Comparison of ENCODE assay signal across 16 cellular contexts in genomic region chr2:241813080-241813805, GRCh38. TPM values are rescaled to one million over a fixed set of nuclear protein-coding genes. Genes with fewer than 3 reads are reported as not detected.
DNase-seq lines count a peak whose midpoint lies in the region; ATAC-seq, FAIRE-seq and TF ChIP-seq lines count a peak whose summit lies in the region.
"Had no signal": no experiment of that assay in that cellular context is flagged by ENCODE, and none has a peak within 500 bp of the region (broad histone marks: within the 10 kb centered on the region; RNA-seq: fewer than 3 reads in every experiment).

No MANE protein-coding gene starts in this region.

- no peak for TF ChIP-seq RAD21 in K562 (CRISPR knock-in tag; conservative IDR thresholded peaks at IDR 0.05 in 1 of 2, IDR thresholded peaks at IDR 0.05 in 1 of 2)

- no peaks in the 10 kb centered on the region for H3K79me2 ChIP-seq in K562 (ENCODE audit: control insufficient read depth, insufficient read depth, low read length)

- H3K36me3 ChIP-seq in left ventricle myocardium inferior (no peaks in the 10 kb centered on the region), K562 (ENCODE audit: control insufficient read depth, insufficient read depth, low read length) (no peaks in the 10 kb centered on the region)

- no peaks in the 10 kb centered on the region for H4K20me1 ChIP-seq in K562 (replicated peaks; ENCODE audit: control insufficient read depth, insufficient read depth, low read length)

- peaks cover 34% of the 10 kb centered on the region for H3K4me1 ChIP-seq in left ventricle myocardium inferior
- H3K4me1 ChIP-seq in K562 (replicated peaks in 1 of 2; ENCODE audit: control insufficient read depth in 2 of 2, insufficient read depth in 2 of 2, low read length in 2 of 2): peaks cover 1 to 75% of the 10 kb centered on the region in 2 experiments
- no peaks in the 10 kb centered on the region for H3K4me1 ChIP-seq in foreskin keratinocyte

- no peak for ATAC-seq in Right ventricle myocardium superior (ENCODE audit: poor library complexity)
- ATAC-seq in K562: no peak
- no peak for ATAC-seq in memory B cell (ENCODE audit: low read depth)
- no peak for ATAC-seq in foreskin keratinocyte

- no peaks in the 10 kb centered on the region for H3K27me3 ChIP-seq in left ventricle myocardium inferior (ENCODE audit: low read depth)
- no peaks in the 10 kb centered on the region for H3K27me3 ChIP-seq in K562 (ENCODE audit: control insufficient read depth in 2 of 2, insufficient read depth in 2 of 2, low read length in 2 of 2)
- H3K27me3 ChIP-seq in foreskin keratinocyte: peaks cover 6% of the 10 kb centered on the region

- POLR2A ChIA-PET in K562 (lab: Yijun Ruan, JAX): no interaction called here

- H3K27ac ChIP-seq in left ventricle myocardium inferior (replicated peaks) (no peak overlapping the region), K562 (ENCODE audit: extremely low read depth, low read depth, low read length) (no peak overlapping the region), foreskin keratinocyte (no peak overlapping the region)

- intact Hi-C loops in Right ventricle myocardium superior (cut with DNase I) (no loop called here), left ventricle myocardium inferior (cut with micrococcal nuclease) (no loop called here), K562 (cut with micrococcal nuclease) (no loop called here)

- peaks cover 11% of the 10 kb centered on the region for H3K27me3 Mint-ChIP-seq in memory B cell

- CTCF ChIA-PET in K562 (lab: Yijun Ruan, JAX; ENCODE audit: low intra/inter-chr PET ratio): no interaction called here

- TF ChIP-seq EP300 in K562 (IDR thresholded peaks at IDR 0.05; ENCODE audit: low read length): no peak

- no peak for TF ChIP-seq CTCF in left ventricle myocardium inferior (IDR thresholded peaks at IDR 0.05; ENCODE audit: borderline replicate concordance)
- TF ChIP-seq CTCF in K562 (IDR thresholded peaks at IDR 0.05 in 2 of 3, conservative IDR thresholded peaks at IDR 0.05 in 1 of 3; ENCODE audit: insufficient read depth in 2 of 3, low read depth in 1 of 3, low read length in 3 of 3): no peak
- no peak for TF ChIP-seq CTCF in foreskin keratinocyte (conservative IDR thresholded peaks at IDR 0.05)

- H3K9ac ChIP-seq in K562 (ENCODE audit: insufficient read depth in 1 of 2, low read depth in 2 of 2, low read length in 2 of 2): 0 out of 4 replicates have a peak overlapping the region, but pooled peaks of 1 of the 2 experiments have one; percentile 20

- WGBS in K562 (ENCODE audit: insufficient coverage, low coverage, missing lambda C conversion rate): 84% methylated on average over 6 of the region's 35 CpGs

- peaks cover 6% of the 10 kb centered on the region for H3K4me1 Mint-ChIP-seq in memory B cell

- BruUV-seq in K562 (replicated peaks; lab: Mats Ljungman, UMichigan): no TSS peak

- no peak overlapping the region for H3K4me3 Mint-ChIP-seq in memory B cell
- H3K4me3 Mint-ChIP-seq: activated T-cell treated with anti-CD3 and anti-CD28 coated beads, Interleukin-2, amount 50 U/mL, for 72 hours; T-helper 1 cell treated with Interleukin-12 subunit alpha and Interleukin-12 subunit beta and Interleukin-4 antibody, amounts not matched to agents 30 μg/mL and 1 μg/mL, for 36 hours had no signal

- H3K27ac Mint-ChIP-seq in memory B cell: peak overlapping the region; percentile 78
- H3K27ac Mint-ChIP-seq: activated T-cell treated with anti-CD3 and anti-CD28 coated beads, Interleukin-2, amount 50 U/mL, for 72 hours; T-helper 1 cell treated with Interleukin-12 subunit alpha and Interleukin-12 subunit beta and Interleukin-4 antibody, amounts not matched to agents 30 μg/mL and 1 μg/mL, for 36 hours had no signal

- DNase-seq in Right ventricle myocardium superior: peak; percentile 39
- DNase-seq in left ventricle myocardium inferior: no peak
- DNase-seq in K562 (ENCODE audit: extremely low read depth in 1 of 4, low spot score in 3 of 4): no peak
- DNase-seq in memory B cell (ENCODE audit: low spot score in 2 of 2): no peak
- no peak for DNase-seq in foreskin keratinocyte
- no peak for DNase-seq in germinal center (ENCODE audit: low spot score)
- no peak for DNase-seq in HT-29 (ENCODE audit: low spot score)
- DNase-seq in NCI-H1436 treated with DMSO at 0.1 percent for 48 hours (lab: John Stamatoyannopoulos, UW): no peak
- DNase-seq: activated T-cell treated with anti-CD3 and anti-CD28 coated beads, Interleukin-2, amount 50 U/mL, for 72 hours; dermis blood vessel endothelial cell; IMR-90; NCI-H510A; OCI-M1 had no signal

- no peaks in the 10 kb centered on the region for H3K9me1 ChIP-seq in K562 (ENCODE audit: control insufficient read depth, insufficient read depth, low read length)

- in situ Hi-C loops in K562 (cut with MboI): no loop called here

- no peak for FAIRE-seq in K562 (lab: Jason Lieb, UNC)

- H3K9me3 ChIP-seq in left ventricle myocardium inferior (replicated peaks): no peaks in the 10 kb centered on the region
- H3K9me3 ChIP-seq in K562 (replicated peaks; ENCODE audit: control insufficient read depth, insufficient read depth, low read depth, low read length): no peaks in the 10 kb centered on the region

- H3K4me3 ChIP-seq in left ventricle myocardium inferior (no peak overlapping the region), K562 (no peak overlapping the region)
- H3K4me3 ChIP-seq: smooth muscle cell had no signal

- no peak for TF ChIP-seq POLR2A in K562 (conservative IDR thresholded peaks at IDR 0.05)

- no peaks in the 10 kb centered on the region for H3K9me3 Mint-ChIP-seq in memory B cell
- H3K9me3 Mint-ChIP-seq: activated T-cell treated with anti-CD3 and anti-CD28 coated beads, Interleukin-2, amount 50 U/mL, for 72 hours; T-helper 1 cell treated with Interleukin-12 subunit alpha and Interleukin-12 subunit beta and Interleukin-4 antibody, amounts not matched to agents 30 μg/mL and 1 μg/mL, for 36 hours had no signal

- H3K36me3 Mint-ChIP-seq in memory B cell: no peaks in the 10 kb centered on the region

- no peak overlapping the region for H3K4me2 ChIP-seq in K562 (ENCODE audit: insufficient read depth, low read length)
- H3K4me2 ChIP-seq: smooth muscle cell had no signal

- no peak overlapping the region for H2AFZ ChIP-seq in K562 (ENCODE audit: low read depth, low read length)

RNA-seq across cellular contexts. Expression of gene NEU4, which starts 4.2 kb away (rescaled TPM):
- total RNA-seq in Right ventricle myocardium superior (not detected), left ventricle myocardium inferior (not detected), K562 (2014; rRNA removed) (not detected in 2 replicates), K562 (2014; rRNA removed; fragmentation: Illumina TruSeq; extraction: Trizol) (not detected in 2 replicates), K562 (2015; rRNA removed; fragmentation: Illumina TruSeq; extraction: Trizol) (not detected in 2 replicates), K562 (2021) (0.38 and 0.40 TPM in 2 replicates), foreskin keratinocyte (not detected in 2 replicates)
- 1.3 TPM in 1 of 2 replicates, not detected in the other for total RNA-seq in K562 (2011; cell fraction: chromatin; rRNA removed; ENCODE audit: low replicate concordance)
- total RNA-seq in K562 (2011; cell fraction: nucleolus; rRNA removed): 0.50 and 0.66 TPM in 2 replicates
- 0.29 and 1.1 TPM in 2 replicates for total RNA-seq in K562 (2011; cell fraction: nucleoplasm; rRNA removed)
- polyA plus RNA-seq in K562 (2011; rRNA removed) (0.12 TPM in 1 of 2 replicates, not detected in the other), K562 (2014; fragmentation: Illumina TruSeq; extraction: Trizol) (not detected in 2 replicates), K562 (2014; fragmentation: Nextera tagmentation; extraction: Ambion mirVana) (not detected), K562 (2014; rRNA removed) (0.01 TPM in 1 of 2 replicates, not detected in the other), foreskin keratinocyte (not detected in 2 replicates)
- 0.12 and 0.21 TPM in 2 replicates for polyA plus RNA-seq in K562 (2011; cell fraction: cytosol; rRNA removed)
- polyA plus RNA-seq in K562 (2011; cell fraction: nucleus; rRNA removed): 0.14 and 0.65 TPM in 2 replicates
- polyA plus RNA-seq in K562 (2012): 0.55 and 1.1 TPM in 2 replicates
- not detected in 2 replicates for polyA minus RNA-seq in K562 (2011; rRNA and poly(A)+ RNA removed)
- not detected in 2 replicates for polyA minus RNA-seq in K562 (2011; cell fraction: cytosol; rRNA and poly(A)+ RNA removed)
- polyA minus RNA-seq in K562 (2011; cell fraction: nucleus; rRNA and poly(A)+ RNA removed): 0.27 TPM in 1 of 2 replicates, not detected in the other
- total RNA-seq in HT-29 (2014; rRNA removed; shearing (Covaris generic)): 0.31 and 1.1 TPM in 2 replicates
- total RNA-seq: dermis blood vessel endothelial cell, IMR-90, smooth muscle cell had no signal
- polyA plus RNA-seq: AG04450, IMR-90 had no signal

RNA-seq across cellular contexts. Expression of gene GAL3ST2, which starts 36.6 kb away (rescaled TPM):
- total RNA-seq in Right ventricle myocardium superior (not detected), left ventricle myocardium inferior (not detected), K562 (2014; rRNA removed) (0.61 TPM in 1 of 2 replicates, not detected in the other), K562 (2014; rRNA removed; fragmentation: Illumina TruSeq; extraction: Trizol) (not detected in 2 replicates), K562 (2015; rRNA removed; fragmentation: Illumina TruSeq; extraction: Trizol) (not detected in 2 replicates), K562 (2021) (0.31 and 0.42 TPM in 2 replicates), foreskin keratinocyte (not detected in 2 replicates)
- 0.51 and 1.8 TPM in 2 replicates for total RNA-seq in K562 (2011; cell fraction: chromatin; rRNA removed; ENCODE audit: low replicate concordance)
- 1.8 and 2.2 TPM in 2 replicates for total RNA-seq in K562 (2011; cell fraction: nucleolus; rRNA removed)
- total RNA-seq in K562 (2011; cell fraction: nucleoplasm; rRNA removed): 1.1 TPM in 1 of 2 replicates, not detected in the other
- polyA plus RNA-seq in K562 (2011; rRNA removed) (0.08 TPM in 1 of 2 replicates, not detected in the other), K562 (2014; fragmentation: Illumina TruSeq; extraction: Trizol) (not detected in 2 replicates), K562 (2014; fragmentation: Nextera tagmentation; extraction: Ambion mirVana) (not detected), K562 (2014; rRNA removed) (0.38 TPM in 1 of 2 replicates, not detected in the other), foreskin keratinocyte (not detected in 2 replicates)
- polyA plus RNA-seq in K562 (2011; cell fraction: cytosol; rRNA removed): not detected in 2 replicates
- polyA plus RNA-seq in K562 (2011; cell fraction: nucleus; rRNA removed): 0.15 and 0.43 TPM in 2 replicates
- 0.90 and 1.00 TPM in 2 replicates for polyA plus RNA-seq in K562 (2012)
- not detected in 2 replicates for polyA minus RNA-seq in K562 (2011; rRNA and poly(A)+ RNA removed)
- not detected in 2 replicates for polyA minus RNA-seq in K562 (2011; cell fraction: cytosol; rRNA and poly(A)+ RNA removed)
- polyA minus RNA-seq in K562 (2011; cell fraction: nucleus; rRNA and poly(A)+ RNA removed): 0.33 and 0.67 TPM in 2 replicates
- total RNA-seq in HT-29 (2014; rRNA removed; shearing (Covaris generic)): not detected in 2 replicates
- total RNA-seq: dermis blood vessel endothelial cell, IMR-90, smooth muscle cell had no signal
- polyA plus RNA-seq: AG04450 had no signal

RNA-seq across cellular contexts. Expression of gene PDCD1, which starts 45.5 kb away (rescaled TPM):
- total RNA-seq in Right ventricle myocardium superior: 2.0 TPM
- total RNA-seq in left ventricle myocardium inferior: 3.3 TPM
- 0.88 and 5.3 TPM in 2 replicates for total RNA-seq in K562 (2011; cell fraction: chromatin; rRNA removed; ENCODE audit: low replicate concordance)
- total RNA-seq in K562 (2011; cell fraction: nucleolus; rRNA removed): 7.6 and 13.2 TPM in 2 replicates
- 4.0 and 4.3 TPM in 2 replicates for total RNA-seq in K562 (2011; cell fraction: nucleoplasm; rRNA removed)
- 1.3 and 2.0 TPM in 2 replicates for total RNA-seq in K562 (2014; rRNA removed)
- 0.15 TPM in 1 of 2 replicates, not detected in the other for total RNA-seq in K562 (2014; rRNA removed; fragmentation: Illumina TruSeq; extraction: Trizol)
- 0.25 and 0.53 TPM in 2 replicates for total RNA-seq in K562 (2015; rRNA removed; fragmentation: Illumina TruSeq; extraction: Trizol)
- 0.87 and 1.0 TPM in 2 replicates for total RNA-seq in K562 (2021)
- polyA plus RNA-seq in K562 (2011; rRNA removed): 2.3 and 2.5 TPM in 2 replicates
- 3.0 and 16.0 TPM in 2 replicates for polyA plus RNA-seq in K562 (2011; cell fraction: cytosol; rRNA removed)
- 1.8 and 6.6 TPM in 2 replicates for polyA plus RNA-seq in K562 (2011; cell fraction: nucleus; rRNA removed)
- 1.0 and 1.2 TPM in 2 replicates for polyA plus RNA-seq in K562 (2012)
- polyA plus RNA-seq in K562 (2014; fragmentation: Illumina TruSeq; extraction: Trizol): 0.28 and 0.90 TPM in 2 replicates
- not detected for polyA plus RNA-seq in K562 (2014; fragmentation: Nextera tagmentation; extraction: Ambion mirVana)
- polyA plus RNA-seq in K562 (2014; rRNA removed): 1.1 TPM in 2 replicates
- 0.18 and 0.56 TPM in 2 replicates for polyA minus RNA-seq in K562 (2011; rRNA and poly(A)+ RNA removed)
- polyA minus RNA-seq in K562 (2011; cell fraction: cytosol; rRNA and poly(A)+ RNA removed): 1.8 and 2.1 TPM in 2 replicates
- 0.56 and 0.94 TPM in 2 replicates for polyA minus RNA-seq in K562 (2011; cell fraction: nucleus; rRNA and poly(A)+ RNA removed)
- not detected in 2 replicates for total RNA-seq in foreskin keratinocyte
- polyA plus RNA-seq in foreskin keratinocyte: not detected in 2 replicates
- not detected in 2 replicates for total RNA-seq in HT-29 (2014; rRNA removed; shearing (Covaris generic))
- total RNA-seq: dermis blood vessel endothelial cell, IMR-90, smooth muscle cell had no signal
- polyA plus RNA-seq: AG04450, IMR-90, smooth muscle cell had no signal

RNA-seq across cellular contexts. Expression of gene RTP5, which starts 56.3 kb away (rescaled TPM):
- not detected for total RNA-seq in Right ventricle myocardium superior
- total RNA-seq in left ventricle myocardium inferior: not detected
- total RNA-seq in K562 (2011; cell fraction: chromatin; rRNA removed; ENCODE audit: low replicate concordance): not detected in 2 replicates
- total RNA-seq in K562 (2011; cell fraction: nucleolus; rRNA removed): not detected in 2 replicates
- total RNA-seq in K562 (2011; cell fraction: nucleoplasm; rRNA removed): not detected in 2 replicates
- total RNA-seq in K562 (2014; rRNA removed): not detected in 2 replicates
- total RNA-seq in K562 (2014; rRNA removed; fragmentation: Illumina TruSeq; extraction: Trizol): not detected in 2 replicates
- total RNA-seq in K562 (2015; rRNA removed; fragmentation: Illumina TruSeq; extraction: Trizol): not detected in 2 replicates
- total RNA-seq in K562 (2021): not detected in 2 replicates
- not detected in 2 replicates for polyA plus RNA-seq in K562 (2011; rRNA removed)
- not detected in 2 replicates for polyA plus RNA-seq in K562 (2011; cell fraction: cytosol; rRNA removed)
- polyA plus RNA-seq in K562 (2011; cell fraction: nucleus; rRNA removed): not detected in 2 replicates
- polyA plus RNA-seq in K562 (2012): not detected in 2 replicates
- not detected in 2 replicates for polyA plus RNA-seq in K562 (2014; fragmentation: Illumina TruSeq; extraction: Trizol)
- not detected for polyA plus RNA-seq in K562 (2014; fragmentation: Nextera tagmentation; extraction: Ambion mirVana)
- polyA plus RNA-seq in K562 (2014; rRNA removed): not detected in 2 replicates
- not detected in 2 replicates for polyA minus RNA-seq in K562 (2011; rRNA and poly(A)+ RNA removed)
- not detected in 2 replicates for polyA minus RNA-seq in K562 (2011; cell fraction: cytosol; rRNA and poly(A)+ RNA removed)
- polyA minus RNA-seq in K562 (2011; cell fraction: nucleus; rRNA and poly(A)+ RNA removed): not detected in 2 replicates
- total RNA-seq in foreskin keratinocyte: not detected in 2 replicates
- polyA plus RNA-seq in foreskin keratinocyte: not detected in 2 replicates
- not detected in 2 replicates for total RNA-seq in HT-29 (2014; rRNA removed; shearing (Covaris generic))
- total RNA-seq: dermis blood vessel endothelial cell, IMR-90, smooth muscle cell had no signal
- polyA plus RNA-seq: AG04450, IMR-90, smooth muscle cell had no signal
